Comparison of ENCODE assay signal across 10 cellular contexts in genomic region chr7:27235387-27236052, GRCh38. TPM values are rescaled to one million over a fixed set of nuclear protein-coding genes. Genes with fewer than 3 reads are reported as not detected.
A peak's percentile ranks its signal among the peaks of the same experiment; 100 is the strongest.
DNase-seq lines count a peak whose midpoint lies in the region; TF ChIP-seq lines count a peak whose summit lies in the region.
"Had no signal": no experiment of that assay in that cellular context is flagged by ENCODE, and none has a peak within 500 bp of the region (broad histone marks: within the 10 kb centered on the region; RNA-seq: fewer than 3 reads in every experiment).

No MANE protein-coding gene starts in this region.

- H3K27me3 ChIP-seq in SJSA1 (replicated peaks) (no peaks in the 10 kb centered on the region), Karpas-422 (ENCODE audit: low read length) (no peaks in the 10 kb centered on the region)

- DNase-seq in COLO668 (lab: John Stamatoyannopoulos, UW; ENCODE audit: unreplicated experiment): peak; percentile 79
- DNase-seq in HFFc6: no peak
- DNase-seq in SJSA1 (ENCODE audit: low read depth in 1 of 2, low spot score in 2 of 2): peak; percentile 59 to 63
- no peak for DNase-seq in fibroblast of the aortic adventitia (ENCODE audit: low read depth)
- no peak for DNase-seq in osteocyte (ENCODE audit: extremely low spot score, unreplicated experiment)
- DNase-seq in activated T-helper 2 cell treated with anti-CD3 and anti-CD28 coated beads, Interferon-gamma antibody, Interleukin-2, Interleukin-4, amounts not matched to agents 10 μg/mL and 5 μg/mL and 100 μg/mL, durations not matched to agents 14 hours and 24 hours and 36 hours (ENCODE audit: low spot score): no peak
- DNase-seq in activated CD4-positive, alpha-beta T cell treated with anti-CD3 and anti-CD28 coated beads, Interleukin-2, amount 10 ng/mL, durations not matched to agents 24 days and 14 days: no peak
- DNase-seq in Karpas-422: no peak

- H3K4me3 ChIP-seq in SJSA1 (peak overlapping the region; percentile 43), fibroblast of the aortic adventitia (ENCODE audit: low read depth, low read length) (peak overlapping the region; percentile 43), Karpas-422 (ENCODE audit: low read length) (no peak overlapping the region)

- H3K27ac ChIP-seq in SJSA1 (no peak overlapping the region), Karpas-422 (ENCODE audit: low read length) (no peak overlapping the region)
- H3K27ac ChIP-seq: KMS-11 had no signal

- H3K27ac Mint-ChIP-seq in HFFc6: no peak overlapping the region
- no peak overlapping the region for H3K27ac Mint-ChIP-seq in osteocyte (ENCODE audit: unreplicated experiment)
- no peak overlapping the region for H3K27ac Mint-ChIP-seq in activated T-helper 2 cell treated with anti-CD3 and anti-CD28 coated beads, Interferon-gamma antibody, Interleukin-2, Interleukin-4, amounts not matched to agents 10 μg/mL and 5 μg/mL and 100 μg/mL, durations not matched to agents 14 hours and 24 hours and 36 hours
- H3K27ac Mint-ChIP-seq in activated CD4-positive, alpha-beta T cell treated with anti-CD3 and anti-CD28 coated beads, Interleukin-2, amount 10 ng/mL, durations not matched to agents 24 days and 14 days: no peak overlapping the region

- no peak overlapping the region for H3K4me2 ChIP-seq in Karpas-422 (ENCODE audit: low read depth, low read length, poor library complexity, severe bottlenecking)
- H3K4me2 ChIP-seq: KMS-11 had no signal

- H3K36me3 Mint-ChIP-seq in HFFc6 (ENCODE audit: low read depth): no peaks in the 10 kb centered on the region
- H3K36me3 Mint-ChIP-seq in osteocyte (ENCODE audit: unreplicated experiment): no peaks in the 10 kb centered on the region
- H3K36me3 Mint-ChIP-seq in activated T-helper 2 cell treated with anti-CD3 and anti-CD28 coated beads, Interferon-gamma antibody, Interleukin-2, Interleukin-4, amounts not matched to agents 10 μg/mL and 5 μg/mL and 100 μg/mL, durations not matched to agents 14 hours and 24 hours and 36 hours (ENCODE audit: low read depth): no peaks in the 10 kb centered on the region
- H3K36me3 Mint-ChIP-seq in activated CD4-positive, alpha-beta T cell treated with anti-CD3 and anti-CD28 coated beads, Interleukin-2, amount 10 ng/mL, durations not matched to agents 24 days and 14 days (ENCODE audit: low read depth): no peaks in the 10 kb centered on the region

- H3K27me3 Mint-ChIP-seq in HFFc6 (ENCODE audit: insufficient read depth) (peaks cover 26% of the 10 kb centered on the region), osteocyte (ENCODE audit: unreplicated experiment) (peaks cover 70% of the 10 kb centered on the region)
- H3K27me3 Mint-ChIP-seq in activated T-helper 2 cell treated with anti-CD3 and anti-CD28 coated beads, Interferon-gamma antibody, Interleukin-2, Interleukin-4, amounts not matched to agents 10 μg/mL and 5 μg/mL and 100 μg/mL, durations not matched to agents 14 hours and 24 hours and 36 hours (ENCODE audit: low read depth): peaks cover 57% of the 10 kb centered on the region
- H3K27me3 Mint-ChIP-seq in activated CD4-positive, alpha-beta T cell treated with anti-CD3 and anti-CD28 coated beads, Interleukin-2, amount 10 ng/mL, durations not matched to agents 24 days and 14 days: peaks cover 62% of the 10 kb centered on the region

- H4K20me1 ChIP-seq in Karpas-422 (ENCODE audit: insufficient read depth, low read depth, low read length): no peaks in the 10 kb centered on the region; the same call in 1 of the 2 replicates

- peak overlapping the region; percentile 81 for H3K4me3 Mint-ChIP-seq in HFFc6
- H3K4me3 Mint-ChIP-seq in osteocyte (ENCODE audit: unreplicated experiment): peak overlapping the region; percentile 59
- no peak overlapping the region for H3K4me3 Mint-ChIP-seq in activated T-helper 2 cell treated with anti-CD3 and anti-CD28 coated beads, Interferon-gamma antibody, Interleukin-2, Interleukin-4, amounts not matched to agents 10 μg/mL and 5 μg/mL and 100 μg/mL, durations not matched to agents 14 hours and 24 hours and 36 hours (ENCODE audit: low read depth)
- no peak overlapping the region for H3K4me3 Mint-ChIP-seq in activated CD4-positive, alpha-beta T cell treated with anti-CD3 and anti-CD28 coated beads, Interleukin-2, amount 10 ng/mL, durations not matched to agents 24 days and 14 days

- no peak overlapping the region for H3K9ac ChIP-seq in Karpas-422 (ENCODE audit: low read length)
- H3K9ac ChIP-seq: KMS-11 had no signal

- H3K4me1 Mint-ChIP-seq in HFFc6 (ENCODE audit: low read depth) (peaks cover 13% of the 10 kb centered on the region), osteocyte (ENCODE audit: unreplicated experiment) (peaks cover 18% of the 10 kb centered on the region)
- no peaks in the 10 kb centered on the region for H3K4me1 Mint-ChIP-seq in activated T-helper 2 cell treated with anti-CD3 and anti-CD28 coated beads, Interferon-gamma antibody, Interleukin-2, Interleukin-4, amounts not matched to agents 10 μg/mL and 5 μg/mL and 100 μg/mL, durations not matched to agents 14 hours and 24 hours and 36 hours (ENCODE audit: low read depth)
- H3K4me1 Mint-ChIP-seq in activated CD4-positive, alpha-beta T cell treated with anti-CD3 and anti-CD28 coated beads, Interleukin-2, amount 10 ng/mL, durations not matched to agents 24 days and 14 days: no peaks in the 10 kb centered on the region

- no peaks in the 10 kb centered on the region for H3K79me2 ChIP-seq in Karpas-422 (ENCODE audit: low read length)

- no peaks in the 10 kb centered on the region for H3K9me2 ChIP-seq in Karpas-422 (replicated peaks; ENCODE audit: insufficient read depth, low read length)

- TF ChIP-seq CTCF in HFFc6 (IDR thresholded peaks at IDR 0.05): peak; percentile 64
- no peak for TF ChIP-seq CTCF in fibroblast of the aortic adventitia (IDR thresholded peaks at IDR 0.05; ENCODE audit: insufficient read depth, low read length)
- TF ChIP-seq CTCF in osteocyte (IDR thresholded peaks at IDR 0.05): peak; percentile 46

- H3K36me3 ChIP-seq in SJSA1 (no peaks in the 10 kb centered on the region), Karpas-422 (ENCODE audit: insufficient read depth, low read length) (no peaks in the 10 kb centered on the region)

- no peaks in the 10 kb centered on the region for H3K9me3 Mint-ChIP-seq in HFFc6
- H3K9me3 Mint-ChIP-seq in osteocyte (ENCODE audit: unreplicated experiment): no peaks in the 10 kb centered on the region
- no peaks in the 10 kb centered on the region for H3K9me3 Mint-ChIP-seq in activated T-helper 2 cell treated with anti-CD3 and anti-CD28 coated beads, Interferon-gamma antibody, Interleukin-2, Interleukin-4, amounts not matched to agents 10 μg/mL and 5 μg/mL and 100 μg/mL, durations not matched to agents 14 hours and 24 hours and 36 hours
- H3K9me3 Mint-ChIP-seq in activated CD4-positive, alpha-beta T cell treated with anti-CD3 and anti-CD28 coated beads, Interleukin-2, amount 10 ng/mL, durations not matched to agents 24 days and 14 days: no peaks in the 10 kb centered on the region

- H3K4me1 ChIP-seq in SJSA1 (replicated peaks) (peaks cover 8% of the 10 kb centered on the region), Karpas-422 (ENCODE audit: low read length) (no peaks in the 10 kb centered on the region)

- intact Hi-C loops in activated T-helper 2 cell treated with anti-CD3 and anti-CD28 coated beads, Interferon-gamma antibody, Interleukin-2, Interleukin-4, amounts not matched to agents 10 μg/mL and 5 μg/mL and 100 μg/mL, durations not matched to agents 14 hours and 24 hours and 36 hours (cut with micrococcal nuclease): no loop called here
- intact Hi-C loops in activated CD4-positive, alpha-beta T cell treated with anti-CD3 and anti-CD28 coated beads, Interleukin-2, amount 10 ng/mL, durations not matched to agents 24 days and 14 days (cut with micrococcal nuclease): no loop called here

- H3K9me3 ChIP-seq in SJSA1 (replicated peaks) (no peaks in the 10 kb centered on the region), Karpas-422 (ENCODE audit: low read length) (no peaks in the 10 kb centered on the region)

- no peak overlapping the region for H2AFZ ChIP-seq in Karpas-422 (ENCODE audit: low read length)

RNA-seq across cellular contexts. Expression of gene EVX1, which starts 7.1 kb away (rescaled TPM):
- total RNA-seq in HFFc6 (2021; fragmentation: NEBNext Ultra II Directional; extraction: Animal tissue kit (Norgen Biotek cat#: 25700)): not detected
- not detected in 2 replicates for total RNA-seq in SJSA1 (2014; rRNA removed; shearing (Covaris generic))
- total RNA-seq in fibroblast of the aortic adventitia (ENCODE audit: low replicate concordance) (not detected in 2 replicates), osteocyte (not detected in 2 replicates)
- total RNA-seq in activated T-helper 2 cell treated with anti-CD3 and anti-CD28 coated beads, Interferon-gamma antibody, Interleukin-2, Interleukin-4, amounts not matched to agents 10 μg/mL and 5 μg/mL and 100 μg/mL, durations not matched to agents 14 hours and 24 hours and 36 hours: not detected in 2 replicates
- total RNA-seq in activated CD4-positive, alpha-beta T cell treated with anti-CD3 and anti-CD28 coated beads, Interleukin-2, amount 10 ng/mL, durations not matched to agents 24 days and 14 days: not detected in 2 replicates
- not detected in 2 replicates for total RNA-seq in Karpas-422 (2014; rRNA removed; shearing (Covaris generic); ENCODE audit: low replicate concordance)
- total RNA-seq: mononuclear cell had no signal

RNA-seq across cellular contexts. Expression of gene HOXA13, which starts 35.6 kb away (rescaled TPM):
- 10 to 100 TPM; 11.1 to 16.0 (median 13.1) TPM for total RNA-seq in HFFc6 (2021; fragmentation: NEBNext Ultra II Directional; extraction: Animal tissue kit (Norgen Biotek cat#: 25700))
- total RNA-seq in SJSA1 (2014; rRNA removed; shearing (Covaris generic)): 1.7 and 2.5 TPM in 2 replicates
- total RNA-seq in fibroblast of the aortic adventitia (ENCODE audit: low replicate concordance) (not detected in 2 replicates), osteocyte (not detected in 2 replicates)
- total RNA-seq in activated T-helper 2 cell treated with anti-CD3 and anti-CD28 coated beads, Interferon-gamma antibody, Interleukin-2, Interleukin-4, amounts not matched to agents 10 μg/mL and 5 μg/mL and 100 μg/mL, durations not matched to agents 14 hours and 24 hours and 36 hours: not detected in 2 replicates
- total RNA-seq in activated CD4-positive, alpha-beta T cell treated with anti-CD3 and anti-CD28 coated beads, Interleukin-2, amount 10 ng/mL, durations not matched to agents 24 days and 14 days: not detected in 2 replicates
- total RNA-seq in Karpas-422 (2014; rRNA removed; shearing (Covaris generic); ENCODE audit: low replicate concordance): 0.07 TPM in 1 of 2 replicates, not detected in the other

RNA-seq across cellular contexts. Expression of gene HOXA11, which starts 50.5 kb away (rescaled TPM):
- 10 to 100 TPM; 33.1 to 42.1 (median 39.1) TPM for total RNA-seq in HFFc6 (2021; fragmentation: NEBNext Ultra II Directional; extraction: Animal tissue kit (Norgen Biotek cat#: 25700))
- 4.4 and 5.9 TPM in 2 replicates for total RNA-seq in SJSA1 (2014; rRNA removed; shearing (Covaris generic))
- total RNA-seq in fibroblast of the aortic adventitia (ENCODE audit: low replicate concordance) (not detected in 2 replicates), osteocyte (not detected in 2 replicates)
- total RNA-seq in activated T-helper 2 cell treated with anti-CD3 and anti-CD28 coated beads, Interferon-gamma antibody, Interleukin-2, Interleukin-4, amounts not matched to agents 10 μg/mL and 5 μg/mL and 100 μg/mL, durations not matched to agents 14 hours and 24 hours and 36 hours: not detected in 2 replicates
- not detected in 2 replicates for total RNA-seq in activated CD4-positive, alpha-beta T cell treated with anti-CD3 and anti-CD28 coated beads, Interleukin-2, amount 10 ng/mL, durations not matched to agents 24 days and 14 days
- not detected in 2 replicates for total RNA-seq in Karpas-422 (2014; rRNA removed; shearing (Covaris generic); ENCODE audit: low replicate concordance)
- total RNA-seq: mononuclear cell had no signal

Comparison
In these comparisons a context has a peak if more than half of its experiments do, and no peak if none do; other contexts are left out.
1. DNase-seq: peak in COLO668 (single experiment) and SJSA1 (2 of 2); none in HFFc6 (single experiment), fibroblast of the aortic adventitia (single experiment), osteocyte (single experiment), activated T-helper 2 cell treated with anti-CD3 and anti-CD28 coated beads, Interferon-gamma antibody, Interleukin-2, Interleukin-4, amounts not matched to agents 10 μg/mL and 5 μg/mL and 100 μg/mL, durations not matched to agents 14 hours and 24 hours and 36 hours (single experiment), activated CD4-positive, alpha-beta T cell treated with anti-CD3 and anti-CD28 coated beads, Interleukin-2, amount 10 ng/mL, durations not matched to agents 24 days and 14 days (single experiment) and Karpas-422 (single experiment).
2. H3K4me3 Mint-ChIP-seq: peak in HFFc6 (single experiment) and osteocyte (single experiment); none in activated T-helper 2 cell treated with anti-CD3 and anti-CD28 coated beads, Interferon-gamma antibody, Interleukin-2, Interleukin-4, amounts not matched to agents 10 μg/mL and 5 μg/mL and 100 μg/mL, durations not matched to agents 14 hours and 24 hours and 36 hours (single experiment) and activated CD4-positive, alpha-beta T cell treated with anti-CD3 and anti-CD28 coated beads, Interleukin-2, amount 10 ng/mL, durations not matched to agents 24 days and 14 days (single experiment).